In genomic region chr18:48340502-48340901, GRCh38 we compare ENCODE assay signal across 16 cellular contexts.
A peak's percentile ranks its signal among the peaks of the same experiment; 100 is the strongest.
DNase-seq lines count a peak whose midpoint lies in the region; ATAC-seq and TF ChIP-seq lines count a peak whose summit lies in the region.
"Had no signal": no experiment of that assay in that cellular context is flagged by ENCODE, and none has a peak within 500 bp of the region (broad histone marks: within the 10 kb centered on the region; RNA-seq: fewer than 3 reads in every experiment).

No MANE protein-coding gene starts in this region.

- ATAC-seq in Right ventricle myocardium superior (ENCODE audit: poor library complexity) (no peak), foreskin keratinocyte (no peak)
- no peak for ATAC-seq in naive thymus-derived CD8-positive, alpha-beta T cell
- ATAC-seq: WTC11 had no signal

- no peaks in the 10 kb centered on the region for H3K9me3 ChIP-seq in left ventricle myocardium inferior (replicated peaks)
- H3K9me3 ChIP-seq: sigmoid colon had no signal

- H3K4me1 Mint-ChIP-seq in naive thymus-derived CD8-positive, alpha-beta T cell = no peaks in the 10 kb centered on the region
- no peaks in the 10 kb centered on the region for H3K4me1 Mint-ChIP-seq in Calu3 (ENCODE audit: low read depth, unreplicated experiment)
- H3K4me1 Mint-ChIP-seq: memory B cell had no signal

- DNase-seq in left ventricle myocardium inferior (no peak), Right ventricle myocardium superior (no peak), NCI-H524 (lab: John Stamatoyannopoulos, UW) (peak; percentile 53 to 81), foreskin keratinocyte (no peak), GOT3 (lab: John Stamatoyannopoulos, UW) (no peak), Calu3 (no peak)
- no peak for DNase-seq in naive thymus-derived CD8-positive, alpha-beta T cell
- no peak for DNase-seq in activated CD4-positive, CD25-positive, alpha-beta regulatory T cell treated with anti-CD3 and anti-CD28 coated beads, Interleukin-2, amount 50 U/mL, for 72 hours
- DNase-seq: activated effector memory CD4-positive, alpha-beta T cell treated with Interleukin-2 at 50 U/mL for 16 hours; cortex of kidney; IMR-90; NCI-H774; sigmoid colon; T-helper 1 cell had no signal

- H3K36me3 Mint-ChIP-seq in naive thymus-derived CD8-positive, alpha-beta T cell = no peaks in the 10 kb centered on the region
- H3K36me3 Mint-ChIP-seq in Calu3 (ENCODE audit: insufficient read depth, unreplicated experiment) = no peaks in the 10 kb centered on the region
- H3K36me3 Mint-ChIP-seq: memory B cell, WTC11 had no signal

- H3K27ac Mint-ChIP-seq in naive thymus-derived CD8-positive, alpha-beta T cell = no peak overlapping the region
- no peak overlapping the region for H3K27ac Mint-ChIP-seq in Calu3 (ENCODE audit: unreplicated experiment)
- H3K27ac Mint-ChIP-seq: memory B cell, WTC11 had no signal

- TF ChIP-seq CTCF in left ventricle myocardium inferior (IDR thresholded peaks at IDR 0.05; ENCODE audit: borderline replicate concordance) (peak; percentile 19), foreskin keratinocyte (conservative IDR thresholded peaks at IDR 0.05) (peak; percentile 27), Calu3 (IDR thresholded peaks at IDR 0.05; ENCODE audit: unreplicated experiment) (no peak)

- no TSS peak for BruUV-seq in Calu3 (replicated peaks; lab: Mats Ljungman, UMichigan)

- H3K4me1 ChIP-seq in left ventricle myocardium inferior (peaks cover 24% of the 10 kb centered on the region), foreskin keratinocyte (no peaks in the 10 kb centered on the region)

- no peaks in the 10 kb centered on the region for H3K36me3 ChIP-seq in left ventricle myocardium inferior
- H3K36me3 ChIP-seq: sigmoid colon had no signal

- intact Hi-C loops in left ventricle myocardium inferior (cut with micrococcal nuclease) = loop anchor here (10.0 kb wide), 2 partner anchors 104 to 306 kb away; no protein-coding TSS in a partner anchor
- intact Hi-C loops in Right ventricle myocardium superior (cut with DNase I) = loop anchor here (5.0 kb wide), 1 partner anchor 308 kb away; no protein-coding TSS in a partner anchor
- intact Hi-C loops in Calu3 (cut with micrococcal nuclease; ENCODE audit: unreplicated experiment) = no loop called here

- CTCF ChIA-PET in Calu3 (lab: Charles Lee) = no interaction called here

- peaks cover 0 to 5% (median 3%) of the 10 kb centered on the region in 5 donors for H3K27me3 Mint-ChIP-seq in naive thymus-derived CD8-positive, alpha-beta T cell
- peaks cover 19% of the 10 kb centered on the region for H3K27me3 Mint-ChIP-seq in Calu3 (ENCODE audit: unreplicated experiment)
- H3K27me3 Mint-ChIP-seq: memory B cell had no signal

- H3K4me3 Mint-ChIP-seq in naive thymus-derived CD8-positive, alpha-beta T cell = no peak overlapping the region
- H3K4me3 Mint-ChIP-seq in Calu3 (ENCODE audit: low read depth, unreplicated experiment) = no peak overlapping the region
- H3K4me3 Mint-ChIP-seq: memory B cell, WTC11 had no signal

- H3K27ac ChIP-seq in left ventricle myocardium inferior (replicated peaks) = no peak overlapping the region
- H3K27ac ChIP-seq in foreskin keratinocyte = no peak overlapping the region

- H3K27me3 ChIP-seq in left ventricle myocardium inferior (ENCODE audit: low read depth) (no peaks in the 10 kb centered on the region), foreskin keratinocyte (peaks cover 5% of the 10 kb centered on the region)
- H3K27me3 ChIP-seq: sigmoid colon had no signal

- no peaks in the 10 kb centered on the region for H3K9me3 Mint-ChIP-seq in naive thymus-derived CD8-positive, alpha-beta T cell
- H3K9me3 Mint-ChIP-seq in Calu3 (ENCODE audit: low read depth, unreplicated experiment) = no peaks in the 10 kb centered on the region
- H3K9me3 Mint-ChIP-seq: memory B cell, WTC11 had no signal

- POLR2A ChIA-PET in naive thymus-derived CD8-positive, alpha-beta T cell (lab: Charles Lee) = no interaction called here

- no peak overlapping the region for H3K4me3 ChIP-seq in left ventricle myocardium inferior
- H3K4me3 ChIP-seq: sigmoid colon had no signal

Comparison
In these comparisons a context has a peak if more than half of its experiments do, and no peak if none do; other contexts are left out.
1. DNase-seq: peak in NCI-H524 (2 of 2); none in left ventricle myocardium inferior (single experiment), Right ventricle myocardium superior (single experiment), foreskin keratinocyte (0 of 2), GOT3 (single experiment), naive thymus-derived CD8-positive, alpha-beta T cell (0 of 10), Calu3 (single experiment) and activated CD4-positive, CD25-positive, alpha-beta regulatory T cell treated with anti-CD3 and anti-CD28 coated beads, Interleukin-2, amount 50 U/mL, for 72 hours (single experiment).